24 cellular contexts compared by ENCODE assay signal in the genomic region with DNA sequence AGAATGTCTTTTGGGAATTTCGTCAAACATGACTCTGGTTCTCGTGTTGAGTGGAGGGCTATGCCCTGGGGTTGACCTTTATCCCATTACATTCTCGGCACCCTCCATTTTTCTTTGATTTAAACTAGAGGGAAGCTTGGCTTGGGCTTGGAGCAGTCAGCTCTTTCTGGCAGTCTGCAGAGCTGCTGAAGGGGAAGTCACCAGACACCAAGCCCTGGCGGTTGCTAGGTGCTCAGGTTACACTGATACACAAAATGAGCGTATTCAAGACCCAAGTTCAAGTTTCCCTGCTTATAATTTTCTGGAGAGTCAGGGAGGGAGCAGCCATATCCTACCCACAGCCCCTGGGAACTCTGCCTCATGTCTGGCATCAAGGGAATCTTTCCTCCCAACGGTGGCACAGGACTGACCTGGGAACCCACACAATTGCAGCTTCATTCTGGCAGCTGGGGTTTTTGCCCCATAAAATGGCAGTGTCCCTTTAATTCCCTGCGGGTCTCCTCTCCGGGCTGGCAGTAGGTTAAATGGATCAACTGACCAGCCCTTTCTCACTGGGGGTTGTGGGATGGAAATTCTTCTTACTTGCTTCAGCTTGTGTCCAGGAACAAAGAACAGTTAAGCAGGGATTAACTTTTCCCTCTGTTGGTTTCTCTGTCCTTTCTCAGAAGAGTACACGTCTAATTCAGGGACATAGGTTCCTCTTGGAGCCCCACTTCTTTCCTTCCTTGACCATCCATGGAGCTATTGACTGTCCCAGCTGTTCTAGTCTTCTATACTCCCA.
DNase-seq lines count a peak whose midpoint lies in the region; ATAC-seq, FAIRE-seq and TF ChIP-seq lines count a peak whose summit lies in the region.
"Had no signal": no experiment of that assay in that cellular context is flagged by ENCODE, and none has a peak within 500 bp of the region (broad histone marks: within the 10 kb centered on the region; RNA-seq: fewer than 3 reads in every experiment).

No MANE protein-coding gene starts in this region.

- H3K4me3 ChIP-seq in right atrium auricular region (no peak overlapping the region), bronchial epithelial cell (ENCODE audit: low read depth, low read length) (no peak overlapping the region), spleen (no peak overlapping the region)
- H3K4me3 ChIP-seq: BLaER1 treated with 17β-estradiol and CSF1 and Interleukin-3, amounts not matched to agents 10 nM and 100 nM; Peyer's patch; uterus had no signal

- no peak overlapping the region for H3K4me3 Mint-ChIP-seq in activated CD8-positive, alpha-beta T cell treated with anti-CD3 and anti-CD28 coated beads for 36 hours
- H3K4me3 Mint-ChIP-seq: activated T-helper 1 cell treated with anti-CD3 and anti-CD28 coated beads, Interleukin-12 subunit alpha, Interleukin-12 subunit beta, Interleukin-2, Interleukin-4 antibody, amounts not matched to agents 30 ng/mL and 10 ng/mL and 1 ng/mL, durations not matched to agents 14 hours and 24 hours and 36 hours; central memory CD8-positive, alpha-beta T cell; naive thymus-derived CD8-positive, alpha-beta T cell had no signal

- no peak for TF ChIP-seq POLR2A in spleen (IDR thresholded peaks at IDR 0.05)

- H3K27me3 Mint-ChIP-seq in activated CD8-positive, alpha-beta T cell treated with anti-CD3 and anti-CD28 coated beads for 36 hours: peaks cover 5% of the 10 kb centered on the region
- H3K27me3 Mint-ChIP-seq: progenitor cell of endocrine pancreas had no signal

- WGBS in spleen, 5 donors: 74 to 83% (median 80%) methylated on average over 9 of the region's 9 CpGs

- no peaks in the 10 kb centered on the region for H3K9me3 Mint-ChIP-seq in activated CD8-positive, alpha-beta T cell treated with anti-CD3 and anti-CD28 coated beads for 36 hours
- H3K9me3 Mint-ChIP-seq: central memory CD8-positive, alpha-beta T cell had no signal

- H3K9me3 ChIP-seq in right atrium auricular region (no peaks in the 10 kb centered on the region), spleen (peaks cover 0 to 9% (median 0%) of the 10 kb centered on the region in 8 donors)
- H3K9me3 ChIP-seq: Peyer's patch, uterus had no signal

- no peaks in the 10 kb centered on the region for H3K36me3 Mint-ChIP-seq in activated CD8-positive, alpha-beta T cell treated with anti-CD3 and anti-CD28 coated beads for 36 hours (ENCODE audit: low read depth)

- TF ChIP-seq CTCF in right atrium auricular region (IDR thresholded peaks at IDR 0.05): no peak
- TF ChIP-seq CTCF in bronchial epithelial cell (IDR thresholded peaks at IDR 0.05; ENCODE audit: insufficient read depth, low read length, severe bottlenecking): no peak
- no peak for TF ChIP-seq CTCF in spleen (IDR thresholded peaks at IDR 0.05 in 8 of 11, conservative IDR thresholded peaks at IDR 0.05 in 3 of 11)
- no peak for TF ChIP-seq CTCF in activated CD8-positive, alpha-beta T cell treated with anti-CD3 and anti-CD28 coated beads for 36 hours (IDR thresholded peaks at IDR 0.05)

- H3K27me3 ChIP-seq in right atrium auricular region: no peaks in the 10 kb centered on the region
- H3K27me3 ChIP-seq in bronchial epithelial cell (ENCODE audit: control insufficient read depth, insufficient read depth, low read length): no peaks in the 10 kb centered on the region
- peaks cover 0 to 11% (median 0%) of the 10 kb centered on the region in 7 donors for H3K27me3 ChIP-seq in spleen (replicated peaks in 1 of 7)
- H3K27me3 ChIP-seq: BLaER1 treated with 17β-estradiol and CSF1 and Interleukin-3, amounts not matched to agents 10 nM and 100 nM; Peyer's patch; uterus had no signal

- no peak for FAIRE-seq in bronchial epithelial cell (lab: Jason Lieb, UNC)
- FAIRE-seq: G401.6, HTR-8/SVneo, keratinocyte had no signal

- H3K27ac ChIP-seq in right atrium auricular region: no peak overlapping the region
- no peak overlapping the region for H3K27ac ChIP-seq in spleen
- H3K27ac ChIP-seq: BLaER1 treated with 17β-estradiol and CSF1 and Interleukin-3, amounts not matched to agents 10 nM and 100 nM; Peyer's patch; uterus had no signal

- H3K36me3 ChIP-seq in right atrium auricular region (no peaks in the 10 kb centered on the region), bronchial epithelial cell (ENCODE audit: control insufficient read depth, insufficient read depth, low read length) (no peaks in the 10 kb centered on the region), spleen (no peaks in the 10 kb centered on the region)
- H3K36me3 ChIP-seq: BLaER1 treated with 17β-estradiol and CSF1 and Interleukin-3, amounts not matched to agents 10 nM and 100 nM; Peyer's patch; uterus had no signal

- H3K4me1 Mint-ChIP-seq in activated CD8-positive, alpha-beta T cell treated with anti-CD3 and anti-CD28 coated beads for 36 hours (ENCODE audit: low read depth): no peaks in the 10 kb centered on the region
- H3K4me1 Mint-ChIP-seq: central memory CD8-positive, alpha-beta T cell; naive thymus-derived CD8-positive, alpha-beta T cell had no signal

- POLR2A ChIA-PET in activated CD8-positive, alpha-beta T cell treated with anti-CD3 and anti-CD28 coated beads for 36 hours (lab: Charles Lee): interaction anchor here (0.6 kb wide), 2 partner anchors 105 to 153 kb away, joined by 3 to 4 read pairs; no protein-coding TSS in a partner anchor

- CTCF ChIA-PET in activated CD8-positive, alpha-beta T cell treated with anti-CD3 and anti-CD28 coated beads for 36 hours (lab: Charles Lee): interaction anchor here (0.7 to 1.4 kb wide), 4 partner anchors 15 to 191 kb away, joined by 3 to 4 read pairs (median 3); no protein-coding TSS in a partner anchor

- DNase-seq in Right ventricle myocardium inferior (ENCODE audit: missing footprints): no peak
- DNase-seq in right atrium auricular region (ENCODE audit: low spot score): no peak
- peak; percentile 19 for DNase-seq in bronchial epithelial cell (ENCODE audit: low read depth)
- DNase-seq in left lobe of liver (ENCODE audit: low spot score): peak; percentile 26
- peak; percentile 36 for DNase-seq in spleen
- DNase-seq in MV-4-11 (lab: John Stamatoyannopoulos, UW): no peak
- DNase-seq in activated CD8-positive, alpha-beta T cell treated with anti-CD3 and anti-CD28 coated beads for 36 hours: no peak
- no peak for DNase-seq in ACHN
- DNase-seq: 8988T; effector CD8-positive, alpha-beta T cell; glutamatergic neuron; naive thymus-derived CD8-positive, alpha-beta T cell; NCI-H1694; T1000; uterus had no signal

- peak; percentile 70 for ATAC-seq in Right ventricle myocardium inferior
- no peak for ATAC-seq in left lobe of liver
- ATAC-seq in activated CD8-positive, alpha-beta T cell treated with anti-CD3 and anti-CD28 coated beads for 36 hours: no peak
- ATAC-seq: activated CD4-positive, CD25-positive, alpha-beta regulatory T cell treated with anti-CD3 and anti-CD28 coated beads, Interleukin-2, amount 50 U/mL, for 24 hours; naive thymus-derived CD8-positive, alpha-beta T cell had no signal

- H3K4me1 ChIP-seq in right atrium auricular region: peaks cover 0 to 4% of the 10 kb centered on the region in 2 donors
- H3K4me1 ChIP-seq in spleen: peaks cover 0 to 8% (median 0%) of the 10 kb centered on the region in 6 donors
- H3K4me1 ChIP-seq: Peyer's patch, uterus had no signal

- intact Hi-C loops in Right ventricle myocardium inferior (cut with DNase I): no loop called here
- intact Hi-C loops in spleen (cut with DNase I; ENCODE audit: low total_unique reads): no loop called here
- intact Hi-C loops in activated CD8-positive, alpha-beta T cell treated with anti-CD3 and anti-CD28 coated beads for 36 hours (cut with micrococcal nuclease): no loop called here

- no peak overlapping the region for H3K27ac Mint-ChIP-seq in activated CD8-positive, alpha-beta T cell treated with anti-CD3 and anti-CD28 coated beads for 36 hours
- H3K27ac Mint-ChIP-seq: activated T-helper 1 cell treated with anti-CD3 and anti-CD28 coated beads, Interleukin-12 subunit alpha, Interleukin-12 subunit beta, Interleukin-2, Interleukin-4 antibody, amounts not matched to agents 30 ng/mL and 10 ng/mL and 1 ng/mL, durations not matched to agents 14 hours and 24 hours and 36 hours; naive thymus-derived CD8-positive, alpha-beta T cell; progenitor cell of endocrine pancreas had no signal

- in situ Hi-C loops in ACHN (cut with HindIII; ENCODE audit: low pct_ligation_motif_present, low pct_unique_long_range_greater_than_20kb, low sequenced_read_pairs): no loop called here

Comparison
In these comparisons a context has a peak if more than half of its experiments do, and no peak if none do; other contexts are left out.
1. DNase-seq: peak in bronchial epithelial cell (single experiment), left lobe of liver (single experiment) and spleen (single experiment); none in Right ventricle myocardium inferior (single experiment), right atrium auricular region (single experiment), MV-4-11 (single experiment), activated CD8-positive, alpha-beta T cell treated with anti-CD3 and anti-CD28 coated beads for 36 hours (single experiment) and ACHN (single experiment).